ENCODE assay signal across 8 cellular contexts in genomic region chr7:32997966-32998362, GRCh38. TPM values are rescaled to one million over a fixed set of nuclear protein-coding genes. Genes with fewer than 3 reads are reported as not detected.
DNase-seq lines count a peak whose midpoint lies in the region; ATAC-seq, FAIRE-seq and TF ChIP-seq lines count a peak whose summit lies in the region.
"Not testable (repeated sequence)": the region's sequence is repeated elsewhere in the genome, so short reads cannot be mapped to it uniquely, and the experiment has no call there.

No MANE protein-coding gene starts in this region.

- not testable (repeated sequence) for H2AFZ ChIP-seq in PC-3 (ENCODE audit: low read length); fibroblast of lung (ENCODE audit: low read length); HepG2 (ENCODE audit: low read length)

- H3K9ac ChIP-seq in PC-3 (ENCODE audit: low read length); fibroblast of lung (ENCODE audit: insufficient read depth, low read length); HepG2 (ENCODE audit: insufficient read depth, low read depth, low read length): not testable (repeated sequence)

- TF ChIP-seq EP300 in HepG2 (IDR thresholded peaks at IDR 0.05; ENCODE audit: low read depth in 2 of 2, low read length in 2 of 2); HepG2 (CRISPR knock-in tag; IDR thresholded peaks at IDR 0.05; ENCODE audit: borderline replicate concordance): not testable (repeated sequence)

- not testable (repeated sequence) for DNase-seq in GM12891 (ENCODE audit: insufficient read length, low spot score); PC-3; body of pancreas; HepG2 (ENCODE audit: low spot score); thyroid gland
- DNase-seq in fibroblast of lung (ENCODE audit: low read depth in 2 of 2) (peak in 1 of 2 donors; percentile 9), osteocyte (ENCODE audit: extremely low spot score, unreplicated experiment) (peak; percentile 8)

- not testable (repeated sequence) for H3K36me3 ChIP-seq in PC-3 (ENCODE audit: low read depth, low read length); body of pancreas (replicated peaks in 1 of 2; ENCODE audit: insufficient read depth in 1 of 2, low read depth in 2 of 2); fibroblast of lung (ENCODE audit: control insufficient read depth, insufficient read depth, low read length); HepG2 (replicated peaks in 1 of 2; ENCODE audit: control insufficient read depth in 1 of 2, insufficient read depth in 2 of 2, low read length in 2 of 2); thyroid gland

- peaks cover 14% of the 10 kb centered on the region for H3K4me1 Mint-ChIP-seq in osteocyte (ENCODE audit: unreplicated experiment)

- H3F3A ChIP-seq in PC-3 (ENCODE audit: low read length, unreplicated experiment): not testable (repeated sequence)

- not testable (repeated sequence) for BruUV-seq in PC-3 (replicated peaks; lab: Mats Ljungman, UMichigan); HepG2 (replicated peaks; lab: Mats Ljungman, UMichigan)

- not testable (repeated sequence) for H3K27me3 ChIP-seq in PC-3 (ENCODE audit: low read length); body of pancreas; fibroblast of lung (ENCODE audit: control insufficient read depth, insufficient read depth, low read length); HepG2 (ENCODE audit: control insufficient read depth in 1 of 2, insufficient read depth in 2 of 2, low read length in 2 of 2); thyroid gland

- not testable (repeated sequence) for H3K4me2 ChIP-seq in PC-3 (ENCODE audit: low read length); fibroblast of lung (ENCODE audit: extremely low read depth, insufficient read depth, low read length); HepG2 (ENCODE audit: low read depth, low read length)

- H4K20me1 ChIP-seq in PC-3 (ENCODE audit: low read length); fibroblast of lung (ENCODE audit: control insufficient read depth, extremely low read depth, insufficient read depth, low read length); HepG2 (ENCODE audit: insufficient read depth, low read length): not testable (repeated sequence)

- not testable (repeated sequence) for H3K27me3 Mint-ChIP-seq in osteocyte (ENCODE audit: unreplicated experiment)

- FAIRE-seq in GM12891 (lab: Jason Lieb, UNC): peak; percentile 13
- FAIRE-seq in HepG2 (lab: Jason Lieb, UNC): not testable (repeated sequence)

- in situ Hi-C loops in HepG2 (cut with HindIII; ENCODE audit: extremely low pct_ligation_motif_present, low pct_unique_long_range_greater_than_20kb): not testable (repeated sequence)

- WGBS in body of pancreas, 2 donors: 49 to 73% methylated on average over 2 of the region's 4 CpGs
- WGBS in HepG2 (ENCODE audit: low lambda C conversion rate): 85% methylated on average over 4 of the region's 4 CpGs
- WGBS in thyroid gland, 2 donors: 72 to 76% methylated on average over 2 of the region's 4 CpGs

- H3K36me3 Mint-ChIP-seq in osteocyte (ENCODE audit: unreplicated experiment): not testable (repeated sequence)

- H3K9me3 ChIP-seq in PC-3 (ENCODE audit: low read length); body of pancreas; fibroblast of lung (ENCODE audit: control insufficient read depth, insufficient read depth, low read depth, low read length); HepG2 (ENCODE audit: low read length); thyroid gland: not testable (repeated sequence)

- H3K9me2 ChIP-seq in PC-3 (replicated peaks; ENCODE audit: low read length): not testable (repeated sequence)

- CTCF ChIA-PET in PC-3 (lab: Charles Lee); HepG2 (lab: Yijun Ruan, JAX; ENCODE audit: low intra/inter-chr PET ratio, low total read pairs): not testable (repeated sequence)

- TF ChIP-seq RAD21 in HepG2 (CRISPR knock-in tag; IDR thresholded peaks at IDR 0.05): not testable (repeated sequence)

- not testable (repeated sequence) for TF ChIP-seq CTCF in PC-3 (conservative IDR thresholded peaks at IDR 0.05; ENCODE audit: low read depth, low read length); body of pancreas (IDR thresholded peaks at IDR 0.05); fibroblast of lung (conservative IDR thresholded peaks at IDR 0.05 in 1 of 2, IDR thresholded peaks at IDR 0.05 in 1 of 2; ENCODE audit: low read depth in 1 of 2, low read length in 2 of 2); HepG2 (CRISPR knock-in tag; IDR thresholded peaks at IDR 0.05); osteocyte (IDR thresholded peaks at IDR 0.05); thyroid gland (IDR thresholded peaks at IDR 0.05)

- not testable (repeated sequence) for H3K4me3 Mint-ChIP-seq in osteocyte (ENCODE audit: unreplicated experiment)

- H3K79me2 ChIP-seq in PC-3 (ENCODE audit: low read length); fibroblast of lung (ENCODE audit: control insufficient read depth, insufficient read depth, low read length); HepG2 (ENCODE audit: insufficient read depth, low read length): not testable (repeated sequence)

- not testable (repeated sequence) for TF ChIP-seq POLR2A in GM12891 (IDR thresholded peaks at IDR 0.05; ENCODE audit: low read depth, low read length); body of pancreas (IDR thresholded peaks at IDR 0.05); HepG2 (IDR thresholded peaks at IDR 0.05; ENCODE audit: insufficient read depth in 1 of 2, low read depth in 2 of 2, low read length in 2 of 2); thyroid gland (IDR thresholded peaks at IDR 0.05)

- H3K27ac Mint-ChIP-seq in osteocyte (ENCODE audit: unreplicated experiment): peak overlapping the region; percentile 66

- H3K4me1 ChIP-seq in PC-3 (ENCODE audit: insufficient read depth, low read length); fibroblast of lung (ENCODE audit: control insufficient read depth, extremely low read depth, insufficient read depth, low read length); HepG2 (ENCODE audit: insufficient read depth, low read length); thyroid gland: not testable (repeated sequence)
- peaks cover 44% of the 10 kb centered on the region for H3K4me1 ChIP-seq in body of pancreas

- not testable (repeated sequence) for H3K27ac ChIP-seq in PC-3 (ENCODE audit: low read length); HepG2 (ENCODE audit: extremely low read length, insufficient read depth, low read length)
- H3K27ac ChIP-seq in body of pancreas (peak overlapping the region in 3 of 4 donors; percentile 72 to 86 (median 86)), fibroblast of lung (ENCODE audit: insufficient read depth, low read length) (peak overlapping the region; percentile 32), thyroid gland (peak overlapping the region in 2 of 3 donors; percentile 30 to 53)

- peak; percentile 19 for ATAC-seq in HG02870 (IDR thresholded peaks at IDR 0.05; ENCODE audit: unreplicated experiment)
- peak; percentile 33 for ATAC-seq in PC-3
- peak; percentile 5 for ATAC-seq in body of pancreas
- peak; percentile 46 for ATAC-seq in HepG2

- POLR2A ChIA-PET in PC-3 (lab: Charles Lee; ENCODE audit: unreplicated experiment); HepG2 (lab: Yijun Ruan, JAX): not testable (repeated sequence)

- intact Hi-C loops in PC-3 (cut with micrococcal nuclease); body of pancreas (cut with DNase I); HepG2 (cut with micrococcal nuclease; ENCODE audit: unreplicated experiment); thyroid gland (cut with DNase I): not testable (repeated sequence)

- H3K9me3 Mint-ChIP-seq in osteocyte (ENCODE audit: unreplicated experiment): not testable (repeated sequence)

- not testable (repeated sequence) for H3K4me3 ChIP-seq in PC-3 (ENCODE audit: low read length); body of pancreas; fibroblast of lung (replicated peaks in 1 of 4; ENCODE audit: control extremely low read depth in 1 of 4, insufficient read depth in 1 of 4, low read depth in 3 of 4, low read length in 4 of 4); HepG2 (replicated peaks in 1 of 3; ENCODE audit: insufficient read depth in 1 of 3, low read depth in 2 of 3, low read length in 3 of 3); thyroid gland (replicated peaks in 1 of 3)

RNA-seq across cellular contexts. Expression of gene FKBP9, which starts 40.7 kb away (rescaled TPM):
- polyA plus RNA-seq in GM12891 (2012; ENCODE audit: low read depth, missing spikeins): 5.5 TPM
- total RNA-seq in PC-3 (2014; rRNA removed) (62.3 and 63.4 TPM in 2 replicates), body of pancreas (100 to 1,000 TPM in 1 of 2 donors, 10 to 100 TPM in 1; 70.8 to 253 TPM), fibroblast of lung (242 and 274 TPM in 2 replicates), HepG2 (2016; rRNA removed; fragmentation: Illumina TruSeq; extraction: Trizol) (24.5 and 41.5 TPM in 2 replicates), osteocyte (229 and 237 TPM in 2 replicates), thyroid gland (100 to 1,000 TPM in 3 of 4 donors, 10 to 100 TPM in 1; 94.7 to 139 (median 123) TPM)
- polyA plus RNA-seq in fibroblast of lung (207 and 230 TPM in 2 replicates), HepG2 (2011; rRNA removed) (30.9 and 34.0 TPM in 2 replicates)
- 154 and 183 TPM in 2 replicates for polyA plus RNA-seq in fibroblast of lung (2012)
- polyA minus RNA-seq in fibroblast of lung (ENCODE audit: low replicate concordance): 57.3 and 81.3 TPM in 2 replicates
- 10.6 and 11.3 TPM in 2 replicates for total RNA-seq in HepG2 (2016; cell fraction: cytosol; rRNA removed; fragmentation: Illumina TruSeq; extraction: Trizol; ENCODE audit: low read depth)
- 18.6 and 40.4 TPM in 2 replicates for total RNA-seq in HepG2 (2016; cell fraction: insoluble cytoplasmic fraction; rRNA removed; fragmentation: Illumina TruSeq; extraction: Trizol)
- 23.9 and 24.7 TPM in 2 replicates for total RNA-seq in HepG2 (2016; cell fraction: membrane; rRNA removed; fragmentation: Illumina TruSeq; extraction: Trizol)
- total RNA-seq in HepG2 (2016; cell fraction: nucleus; rRNA removed; fragmentation: Illumina TruSeq; extraction: Trizol): 34.4 and 46.6 TPM in 2 replicates
- 34.8 and 39.4 TPM in 2 replicates for polyA plus RNA-seq in HepG2 (2011; cell fraction: cytosol; rRNA removed)
- polyA plus RNA-seq in HepG2 (2011; cell fraction: nucleus; rRNA removed): 28.4 and 28.9 TPM in 2 replicates
- polyA plus RNA-seq in HepG2 (2012): 47.8 and 53.2 TPM in 2 replicates
- 7.1 and 8.1 TPM in 2 replicates for polyA plus RNA-seq in HepG2 (2016; cell fraction: cytosol; fragmentation: Illumina TruSeq; extraction: Trizol; ENCODE audit: low read depth)
- polyA plus RNA-seq in HepG2 (2016; cell fraction: insoluble cytoplasmic fraction; fragmentation: Illumina TruSeq; extraction: Trizol; ENCODE audit: low read depth): 20.8 and 23.9 TPM in 2 replicates
- 17.5 and 18.0 TPM in 2 replicates for polyA plus RNA-seq in HepG2 (2016; cell fraction: membrane; fragmentation: Illumina TruSeq; extraction: Trizol; ENCODE audit: low read depth)
- 44.2 and 50.8 TPM in 2 replicates for polyA plus RNA-seq in HepG2 (2016; cell fraction: nucleus; fragmentation: Illumina TruSeq; extraction: Trizol; ENCODE audit: insufficient read depth, low read depth)
- polyA minus RNA-seq in HepG2 (2011; rRNA and poly(A)+ RNA removed; ENCODE audit: low replicate concordance): 45.2 and 45.6 TPM in 2 replicates
- 50.7 and 53.4 TPM in 2 replicates for polyA minus RNA-seq in HepG2 (2011; cell fraction: cytosol; rRNA and poly(A)+ RNA removed)
- 30.8 and 31.8 TPM in 2 replicates for polyA minus RNA-seq in HepG2 (2011; cell fraction: nucleus; rRNA and poly(A)+ RNA removed)
